Comparison of ENCODE assay signal across 24 cellular contexts in genomic region chr11:78587446-78587845, GRCh38.
"Had no signal": no experiment of that assay in that cellular context is flagged by ENCODE, and none has a peak within 500 bp of the region (broad histone marks: within the 10 kb centered on the region; RNA-seq: fewer than 3 reads in every experiment).

No MANE protein-coding gene starts in this region.

- ATAC-seq: natural killer cell, sciatic nerve, upper lobe of right lung had no signal

- H3K4me3 Mint-ChIP-seq: memory B cell; natural killer cell; nephron progenitor cell; neural progenitor cell; stimulated activated naive CD8-positive, alpha-beta T cell treated with anti-CD3 and anti-CD28 coated beads, Interleukin-15, Interleukin-2, amounts not matched to agents 100 ng/mL and 50 ng/mL, for 24 hours had no signal

- H3K27ac ChIP-seq: hepatocyte, left ventricle myocardium inferior, neural progenitor cell, ovary, right atrium auricular region, skin epidermis, suprapubic skin, thoracic aorta, tibial artery, upper lobe of right lung had no signal

- H3K27ac Mint-ChIP-seq: memory B cell; natural killer cell; nephron progenitor cell; neural progenitor cell; progenitor cell of endocrine pancreas; stimulated activated naive CD8-positive, alpha-beta T cell treated with anti-CD3 and anti-CD28 coated beads, Interleukin-15, Interleukin-2, amounts not matched to agents 100 ng/mL and 50 ng/mL, for 24 hours had no signal

- H3K36me3 ChIP-seq: left ventricle myocardium inferior, neural progenitor cell, ovary, right atrium auricular region, suprapubic skin, thoracic aorta, tibial artery, upper lobe of right lung had no signal

- H3K36me3 Mint-ChIP-seq: memory B cell had no signal

- H3K9me3 ChIP-seq: ovary had no signal

- H3K27me3 Mint-ChIP-seq: progenitor cell of endocrine pancreas had no signal

- H3K27me3 ChIP-seq: hepatocyte, neural progenitor cell, ovary, right atrium auricular region, suprapubic skin, tibial artery, upper lobe of right lung had no signal

- H3K9ac ChIP-seq: neural progenitor cell had no signal

- H3K4me1 Mint-ChIP-seq: memory B cell, natural killer cell, nephron progenitor cell, neural progenitor cell had no signal

- DNase-seq: islet precursor cell; left ventricle myocardium inferior; natural killer cell; nephron progenitor cell; ovary; stimulated activated CD4-positive, alpha-beta T cell treated with anti-CD3 and anti-CD28 coated beads, Interleukin-12 subunit alpha, Interleukin-12 subunit beta, amount 100 ng/mL, for 4 hours; stimulated activated CD4-positive, alpha-beta T cell treated with anti-CD3 and anti-CD28 coated beads, Interleukin-15, amount 100 ng/mL, for 24 hours; stimulated activated CD4-positive, alpha-beta T cell treated with anti-CD3 and anti-CD28 coated beads, Interleukin-2, amount 100 ng/mL, for 24 hours; stimulated activated CD4-positive, alpha-beta T cell treated with anti-CD3 and anti-CD28 coated beads, Interleukin-4, amount 100 ng/mL, for 1 hour; stimulated activated naive CD4-positive, alpha-beta T cell; tibial artery; trophoblast cell; upper lobe of right lung had no signal

- H3K4me1 ChIP-seq: left ventricle myocardium inferior, neural progenitor cell, right atrium auricular region, suprapubic skin, tibial artery, upper lobe of right lung had no signal

- H3K4me3 ChIP-seq: hepatocyte, left ventricle myocardium inferior, lung, neural progenitor cell, ovary, right atrium auricular region, skin epidermis, suprapubic skin, thoracic aorta, tibial artery, upper lobe of right lung had no signal
